ENCODE assay signal across 9 cellular contexts in the genomic region with DNA sequence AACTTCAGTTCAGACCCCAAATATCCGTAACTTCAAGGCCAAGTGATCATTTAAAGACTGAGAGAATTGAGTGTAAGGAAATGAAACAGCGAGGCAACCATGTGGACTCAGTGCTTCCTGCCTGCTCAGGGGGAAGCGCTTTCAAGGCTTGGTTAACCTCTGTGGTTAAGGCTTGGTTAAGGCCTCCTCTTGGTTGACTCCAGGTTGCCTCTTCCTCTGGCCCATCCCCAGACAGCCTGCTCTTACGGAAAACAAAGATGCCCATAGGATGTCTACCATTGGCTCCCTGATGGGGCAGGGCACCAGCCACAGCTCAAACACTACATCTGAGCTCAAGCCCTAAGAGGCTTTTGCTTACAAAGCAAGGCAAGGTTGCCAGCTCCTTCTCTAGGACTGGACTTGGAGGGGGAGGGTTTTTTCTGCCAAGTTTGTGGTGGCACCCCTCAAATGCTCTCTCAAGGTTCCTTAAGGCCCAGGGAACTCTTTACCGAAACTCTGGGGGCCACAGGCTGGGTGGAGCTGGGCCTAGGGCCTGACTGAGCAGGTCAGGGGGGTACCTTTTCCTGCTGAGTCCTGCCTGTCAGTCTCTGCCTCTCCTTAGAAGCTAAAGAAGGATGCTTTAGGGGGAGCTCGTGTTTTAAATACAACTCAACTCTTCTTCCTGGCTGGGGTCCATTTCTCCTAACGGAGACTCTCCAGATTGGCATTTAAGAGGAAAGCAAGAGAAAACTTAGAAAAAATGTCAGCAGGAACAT. TPM values are rescaled to one million over a fixed set of nuclear protein-coding genes. Genes with fewer than 3 reads are reported as not detected.
DNase-seq lines count a peak whose midpoint lies in the region; ATAC-seq and TF ChIP-seq lines count a peak whose summit lies in the region.
"Had no signal": no experiment of that assay in that cellular context is flagged by ENCODE, and none has a peak within 500 bp of the region (broad histone marks: within the 10 kb centered on the region; RNA-seq: fewer than 3 reads in every experiment).

No MANE protein-coding gene starts in this region.

- H3K9me3 Mint-ChIP-seq in activated CD8-positive, alpha-beta T cell treated with anti-CD3 and anti-CD28 coated beads for 36 hours, result no peaks in the 10 kb centered on the region
- no peaks in the 10 kb centered on the region for H3K9me3 Mint-ChIP-seq in natural killer cell treated with Interleukin-12 subunit alpha and Interleukin-12 subunit beta and Interleukin-15 and Interleukin-18, amount 100 ng/mL, for 72 hours

- H3K4me3 Mint-ChIP-seq in activated CD8-positive, alpha-beta T cell treated with anti-CD3 and anti-CD28 coated beads for 36 hours, result no peak overlapping the region
- no peak overlapping the region for H3K4me3 Mint-ChIP-seq in natural killer cell treated with Interleukin-12 subunit alpha and Interleukin-12 subunit beta and Interleukin-15 and Interleukin-18, amount 100 ng/mL, for 72 hours

- intact Hi-C loops in activated CD8-positive, alpha-beta T cell treated with anti-CD3 and anti-CD28 coated beads for 36 hours (cut with micrococcal nuclease), result no loop called here
- intact Hi-C loops in upper lobe of right lung (cut with DNase I), result no loop called here

- no peaks in the 10 kb centered on the region for H3K27me3 ChIP-seq in upper lobe of right lung

- DNase-seq in AML-193 (lab: John Stamatoyannopoulos, UW) (peak; percentile 13 to 24), mucosa of gallbladder (ENCODE audit: low spot score) (no peak), upper lobe of right lung (no peak), DMS153 (lab: John Stamatoyannopoulos, UW) (no peak)
- peak; percentile 80 for DNase-seq in activated CD8-positive, alpha-beta T cell treated with anti-CD3 and anti-CD28 coated beads for 36 hours
- DNase-seq in natural killer cell treated with Interleukin-12 subunit alpha and Interleukin-12 subunit beta and Interleukin-15 and Interleukin-18, amount 100 ng/mL, for 72 hours (ENCODE audit: low spot score), result peak; percentile 67

- CTCF ChIA-PET in activated CD8-positive, alpha-beta T cell treated with anti-CD3 and anti-CD28 coated beads for 36 hours (lab: Charles Lee), result interaction anchor here (0.6 to 2.1 kb wide), 11 partner anchors 16 to 248 kb away, joined by 3 to 6 read pairs (median 3); no protein-coding TSS in a partner anchor

- ATAC-seq in GM19372 (IDR thresholded peaks at IDR 0.05; ENCODE audit: low read depth, unreplicated experiment) (peak; percentile 99), HG03378 (IDR thresholded peaks at IDR 0.05; ENCODE audit: unreplicated experiment) (peak; percentile 95), upper lobe of right lung (no peak)
- peak; percentile 90 for ATAC-seq in activated CD8-positive, alpha-beta T cell treated with anti-CD3 and anti-CD28 coated beads for 36 hours
- ATAC-seq in natural killer cell treated with Interleukin-12 subunit alpha and Interleukin-12 subunit beta and Interleukin-15 and Interleukin-18, amount 100 ng/mL, for 72 hours, result peak; percentile 84 to 90

- peak overlapping the region; percentile 75 for H3K27ac Mint-ChIP-seq in activated CD8-positive, alpha-beta T cell treated with anti-CD3 and anti-CD28 coated beads for 36 hours
- H3K27ac Mint-ChIP-seq in natural killer cell treated with Interleukin-12 subunit alpha and Interleukin-12 subunit beta and Interleukin-15 and Interleukin-18, amount 100 ng/mL, for 72 hours, result peak overlapping the region; percentile 33 to 39

- no peak overlapping the region for H3K4me3 ChIP-seq in upper lobe of right lung

- no peaks in the 10 kb centered on the region for H3K36me3 Mint-ChIP-seq in activated CD8-positive, alpha-beta T cell treated with anti-CD3 and anti-CD28 coated beads for 36 hours (ENCODE audit: low read depth)
- no peaks in the 10 kb centered on the region for H3K36me3 Mint-ChIP-seq in natural killer cell treated with Interleukin-12 subunit alpha and Interleukin-12 subunit beta and Interleukin-15 and Interleukin-18, amount 100 ng/mL, for 72 hours

- H3K9me3 ChIP-seq in upper lobe of right lung, result no peaks in the 10 kb centered on the region

- no peak overlapping the region for H3K27ac ChIP-seq in upper lobe of right lung

- H3K36me3 ChIP-seq in upper lobe of right lung, result no peaks in the 10 kb centered on the region

- POLR2A ChIA-PET in activated CD8-positive, alpha-beta T cell treated with anti-CD3 and anti-CD28 coated beads for 36 hours (lab: Charles Lee), result interaction anchor here (0.6 to 1.9 kb wide), 4 partner anchors 13 to 184 kb away, joined by 3 to 4 read pairs (median 3); no protein-coding TSS in a partner anchor

- H3K4me1 ChIP-seq in upper lobe of right lung, result no peaks in the 10 kb centered on the region

- TF ChIP-seq CTCF in activated CD8-positive, alpha-beta T cell treated with anti-CD3 and anti-CD28 coated beads for 36 hours (IDR thresholded peaks at IDR 0.05), result no peak
- TF ChIP-seq CTCF in upper lobe of right lung (IDR thresholded peaks at IDR 0.05), result no peak

- peaks cover 22% of the 10 kb centered on the region for H3K4me1 Mint-ChIP-seq in activated CD8-positive, alpha-beta T cell treated with anti-CD3 and anti-CD28 coated beads for 36 hours (ENCODE audit: low read depth)
- H3K4me1 Mint-ChIP-seq in natural killer cell treated with Interleukin-12 subunit alpha and Interleukin-12 subunit beta and Interleukin-15 and Interleukin-18, amount 100 ng/mL, for 72 hours (ENCODE audit: low read depth in 2 of 2), result peaks cover 13 to 16% of the 10 kb centered on the region in 2 donors

- peaks cover 22% of the 10 kb centered on the region for H3K27me3 Mint-ChIP-seq in activated CD8-positive, alpha-beta T cell treated with anti-CD3 and anti-CD28 coated beads for 36 hours
- H3K27me3 Mint-ChIP-seq in natural killer cell treated with Interleukin-12 subunit alpha and Interleukin-12 subunit beta and Interleukin-15 and Interleukin-18, amount 100 ng/mL, for 72 hours, result peaks cover 12 to 30% of the 10 kb centered on the region in 2 donors

RNA-seq across cellular contexts. Expression of a gene that starts 13.7 kb away (rescaled TPM):
- total RNA-seq in activated CD8-positive, alpha-beta T cell treated with anti-CD3 and anti-CD28 coated beads for 36 hours, result under 1 TPM in 1 of 2 experiments, not detected in 1; 0.34 TPM
- not detected for total RNA-seq in natural killer cell treated with Interleukin-12 subunit alpha and Interleukin-12 subunit beta and Interleukin-15 and Interleukin-18, amount 100 ng/mL, for 72 hours
- 0.09 TPM for total RNA-seq in mucosa of gallbladder
- not detected for total RNA-seq in upper lobe of right lung
- total RNA-seq: lung microvascular endothelial cell had no signal

RNA-seq across cellular contexts. Expression of a gene that starts 27.1 kb away (rescaled TPM):
- total RNA-seq in activated CD8-positive, alpha-beta T cell treated with anti-CD3 and anti-CD28 coated beads for 36 hours, result 100 to 1,000 TPM; 148 to 158 TPM
- total RNA-seq in natural killer cell treated with Interleukin-12 subunit alpha and Interleukin-12 subunit beta and Interleukin-15 and Interleukin-18, amount 100 ng/mL, for 72 hours, result 10 to 100 TPM; 75.6 to 84.2 TPM
- total RNA-seq in mucosa of gallbladder, result 101 TPM
- total RNA-seq in upper lobe of right lung, result 45.4 TPM

Comparison
In these comparisons a context has a peak if more than half of its experiments do, and no peak if none do; other contexts are left out.
1. DNase-seq: peak in AML-193 (2 of 2), activated CD8-positive, alpha-beta T cell treated with anti-CD3 and anti-CD28 coated beads for 36 hours (single experiment) and natural killer cell treated with Interleukin-12 subunit alpha and Interleukin-12 subunit beta and Interleukin-15 and Interleukin-18, amount 100 ng/mL, for 72 hours (single experiment); none in mucosa of gallbladder (single experiment), upper lobe of right lung (single experiment) and DMS153 (single experiment).